8 cellular contexts compared by ENCODE assay signal in the genomic region with DNA sequence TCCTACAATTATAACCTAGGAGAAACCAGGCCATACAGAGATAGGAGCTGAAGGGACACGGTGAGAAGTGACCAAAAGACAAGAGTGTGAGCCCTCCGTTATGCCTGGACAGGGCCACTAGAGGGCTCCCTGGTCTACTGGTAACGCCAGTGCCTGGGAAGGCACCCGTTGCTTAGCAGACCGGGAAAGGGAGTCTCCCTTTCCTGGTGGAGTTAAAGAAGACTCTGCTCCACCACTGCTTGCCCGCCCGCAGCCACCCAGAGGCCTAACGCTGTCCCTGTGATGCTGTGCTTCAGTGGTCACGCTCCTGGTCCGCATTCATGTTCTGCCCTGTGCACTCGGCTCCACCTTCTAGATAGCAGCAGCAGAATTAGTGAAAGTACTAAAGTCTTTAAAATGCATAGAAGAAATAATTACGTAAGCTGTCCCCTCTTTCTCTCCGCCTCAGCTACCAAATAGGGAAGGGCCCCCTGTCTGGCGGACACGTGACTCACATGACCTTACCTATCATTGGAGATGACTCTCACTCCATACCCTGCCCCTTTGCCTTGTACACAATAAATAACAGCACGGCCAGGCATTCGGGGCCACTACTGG. TPM values are rescaled to one million over a fixed set of nuclear protein-coding genes. Genes with fewer than 3 reads are reported as not detected.
A peak's percentile ranks its signal among the peaks of the same experiment; 100 is the strongest.
DNase-seq lines count a peak whose midpoint lies in the region; ATAC-seq and TF ChIP-seq lines count a peak whose summit lies in the region.

No MANE protein-coding gene starts in this region.

- H3K27me3 ChIP-seq in prostate gland (replicated peaks; ENCODE audit: insufficient read depth), result peaks cover 1% of the 10 kb centered on the region
- H3K27me3 ChIP-seq in vagina, result no peaks in the 10 kb centered on the region

- TF ChIP-seq POLR2A in prostate gland (IDR thresholded peaks at IDR 0.05) (no peak), vagina (IDR thresholded peaks at IDR 0.05) (no peak)

- ATAC-seq in GM19397 (IDR thresholded peaks at IDR 0.05; ENCODE audit: unreplicated experiment), result peak; percentile 61
- ATAC-seq in left ventricle myocardium superior, result peak; percentile 95

- H3K36me3 ChIP-seq in prostate gland, result no peaks in the 10 kb centered on the region
- no peaks in the 10 kb centered on the region for H3K36me3 ChIP-seq in vagina

- intact Hi-C loops in left ventricle myocardium superior (cut with micrococcal nuclease) (no loop called here), prostate gland (cut with DNase I) (no loop called here), vagina (cut with DNase I) (no loop called here)

- H3K4me3 ChIP-seq in prostate gland, result no peak overlapping the region
- H3K4me3 ChIP-seq in vagina, result peak overlapping the region; percentile 13 to 32

- peak; percentile 63 for DNase-seq in AG09319 (ENCODE audit: extremely low read depth, low read depth)
- peak; percentile 77 to 93 (median 83) for DNase-seq in NCI-H1417 (lab: John Stamatoyannopoulos, UW)
- DNase-seq in T follicular helper cell (ENCODE audit: low read depth), result peak; percentile 44
- peak; percentile 72 for DNase-seq in amniotic stem cell (lab: John Stamatoyannopoulos, UW)
- DNase-seq in left ventricle myocardium superior, result peak; percentile 87
- peak; percentile 78 for DNase-seq in prostate gland (ENCODE audit: low spot score)
- DNase-seq in vagina (ENCODE audit: extremely low spot score in 2 of 2), result no peak

- H3K4me1 ChIP-seq in prostate gland (replicated peaks) (no peaks in the 10 kb centered on the region), vagina (peaks cover 5% of the 10 kb centered on the region)

- 18% methylated on average over 17 of the region's 17 CpGs for WGBS in prostate gland

- peak; percentile 90 for TF ChIP-seq CTCF in AG09319 (IDR thresholded peaks at IDR 0.05; ENCODE audit: low read depth, low read length)
- peak; percentile 36 to 82 (median 63) for TF ChIP-seq CTCF in prostate gland (IDR thresholded peaks at IDR 0.05)
- peak; percentile 51 to 76 (median 64) for TF ChIP-seq CTCF in vagina (IDR thresholded peaks at IDR 0.05)

- H3K27ac ChIP-seq in prostate gland (no peak overlapping the region), vagina (no peak overlapping the region)

- no peaks in the 10 kb centered on the region for H3K9me3 ChIP-seq in prostate gland
- H3K9me3 ChIP-seq in vagina, result no peaks in the 10 kb centered on the region

RNA-seq across cellular contexts. Expression of gene KDELR2, which starts 32.5 kb away (rescaled TPM):
- 45.5 TPM for total RNA-seq in left ventricle myocardium superior
- total RNA-seq in prostate gland, result 100 to 1,000 TPM in 1 of 2 donors, 10 to 100 TPM in 1; 75.2 to 117 TPM
- 68.8 TPM for total RNA-seq in vagina

RNA-seq across cellular contexts. Expression of gene GRID2IP, which starts 34.8 kb away (rescaled TPM):
- not detected for total RNA-seq in left ventricle myocardium superior
- 1 to 10 TPM in 1 of 2 donors, under 1 TPM in 1; 0.73 to 2.6 TPM for total RNA-seq in prostate gland
- not detected for total RNA-seq in vagina

Comparison
In these comparisons a context has a peak if more than half of its experiments do, and no peak if none do; other contexts are left out.
1. DNase-seq: peak in AG09319 (single experiment), NCI-H1417 (3 of 3), T follicular helper cell (single experiment), amniotic stem cell (single experiment), left ventricle myocardium superior (single experiment) and prostate gland (single experiment); none in vagina (0 of 2).
2. H3K4me3 ChIP-seq: peak in vagina (2 of 2); none in prostate gland (0 of 2).
3. Peak in every context shown above with its lines, with median percentiles within 50 percentile points of each other: CTCF ChIP-seq.